In the genomic region with DNA sequence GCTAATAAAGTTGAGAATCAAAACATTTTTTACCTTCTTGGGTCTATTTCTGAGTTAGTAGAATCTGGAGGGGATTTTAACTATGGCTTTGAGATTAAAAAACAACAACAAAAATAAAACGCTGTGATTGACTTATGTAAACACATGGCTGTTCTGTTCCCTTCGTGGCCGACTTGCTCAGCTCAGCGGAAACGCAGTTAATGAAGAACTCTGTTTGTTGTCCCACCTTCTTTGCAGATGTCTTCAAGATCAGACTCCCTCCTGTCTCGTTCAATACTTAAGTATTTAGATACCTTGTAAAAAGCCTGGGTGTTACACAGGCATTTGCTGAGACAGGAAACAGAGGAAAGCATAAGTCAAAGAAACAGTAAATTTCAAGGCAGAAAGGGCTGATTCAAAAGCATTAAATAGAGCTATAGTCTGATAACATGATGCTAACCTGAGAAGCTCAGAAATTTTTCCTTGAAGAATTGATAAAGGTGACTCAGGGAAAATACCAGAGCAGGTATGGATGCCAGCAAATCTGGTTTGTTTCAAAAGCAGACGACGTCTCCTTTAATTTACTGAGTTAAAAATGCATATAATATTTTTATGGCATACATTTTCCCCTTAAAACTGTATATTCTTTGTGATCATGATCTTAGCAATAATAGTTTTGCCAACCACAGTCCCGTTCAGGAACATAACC, we compare ENCODE assay signal across 1 cellular context.
TF ChIP-seq lines count a peak whose summit lies in the region.

No MANE protein-coding gene starts in this region.

TF ChIP-seq in SK-N-SH, 30 proteins besides CTCF, POLR2A, EP300 and RAD21:
- TF ChIP-seq RCOR1 (IDR thresholded peaks at IDR 0.05; ENCODE audit: low read length) (no peak), TEAD4 (IDR thresholded peaks at IDR 0.05; ENCODE audit: borderline replicate concordance, insufficient read depth) (no peak), MXI1 (IDR thresholded peaks at IDR 0.05; ENCODE audit: low read depth, low read length) (no peak), GABPA (IDR thresholded peaks at IDR 0.05; ENCODE audit: low read depth) (no peak), FOSL2 (IDR thresholded peaks at IDR 0.05; ENCODE audit: borderline replicate concordance, low read depth) (no peak), EZH2phosphoT487 (IDR thresholded peaks at IDR 0.05; ENCODE audit: borderline replicate concordance, low read depth) (no peak)
TF ChIP-seq in SK-N-SH: peak in this region for 0.
